15 cellular contexts compared by ENCODE assay signal in the genomic region with DNA sequence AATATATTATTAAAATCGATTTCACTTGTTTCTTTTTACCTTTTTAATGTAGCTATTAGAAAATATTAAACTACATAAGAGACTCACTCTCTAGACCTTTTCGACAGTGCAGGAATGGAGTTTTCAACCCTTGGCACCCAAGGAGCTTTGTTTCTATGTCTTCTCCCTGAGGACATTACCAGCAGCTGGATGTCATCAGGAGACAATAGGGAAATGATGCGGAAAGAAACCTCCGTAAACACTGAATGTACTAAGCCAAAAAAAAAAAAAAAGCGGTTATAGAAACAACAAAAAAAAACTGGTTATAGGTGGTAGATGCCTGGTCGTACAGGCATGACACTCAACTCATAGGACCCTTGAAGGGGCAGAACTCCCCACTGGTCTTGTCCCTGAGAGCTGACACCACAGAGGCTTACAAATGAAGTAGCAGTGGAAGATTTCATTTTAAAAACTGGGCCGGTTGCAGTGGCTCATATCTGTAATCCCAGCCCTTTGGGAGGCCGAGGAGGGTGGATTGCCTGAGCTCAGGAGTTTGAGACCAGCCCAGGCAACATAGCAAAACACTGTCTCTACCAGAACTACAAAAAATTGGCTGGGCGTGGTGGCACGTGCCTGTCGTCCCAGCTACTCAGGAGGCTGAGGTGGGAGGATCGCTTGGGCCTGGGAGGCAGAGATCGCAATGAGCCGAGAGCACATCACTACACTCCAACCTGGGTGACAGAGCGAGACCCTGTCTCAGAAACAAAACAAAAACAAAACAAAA. TPM values are rescaled to one million over a fixed set of nuclear protein-coding genes. Genes with fewer than 3 reads are reported as not detected.
DNase-seq lines count a peak whose midpoint lies in the region; ATAC-seq and TF ChIP-seq lines count a peak whose summit lies in the region.
"Had no signal": no experiment of that assay in that cellular context is flagged by ENCODE, and none has a peak within 500 bp of the region (broad histone marks: within the 10 kb centered on the region; RNA-seq: fewer than 3 reads in every experiment).

No MANE protein-coding gene starts in this region.

- H3K9me3 ChIP-seq in adipocyte (ENCODE audit: control insufficient read depth, low read length) (no peaks in the 10 kb centered on the region), transverse colon (no peaks in the 10 kb centered on the region)
- H3K9me3 ChIP-seq: SK-N-SH had no signal

- TF ChIP-seq EP300 in transverse colon (IDR thresholded peaks at IDR 0.05; ENCODE audit: low read depth), result no peak

- H3K4me3 ChIP-seq in adipocyte (ENCODE audit: low read length) (no peak overlapping the region), transverse colon (no peak overlapping the region)
- H3K4me3 ChIP-seq: skin epidermis had no signal

- peak; percentile 2 for ATAC-seq in left ventricle myocardium superior
- no peak for ATAC-seq in GM19328 (IDR thresholded peaks at IDR 0.05; ENCODE audit: unreplicated experiment)

- H3K4me1 ChIP-seq in adipocyte (ENCODE audit: control insufficient read depth, insufficient read depth, low read length), result peaks cover 26% of the 10 kb centered on the region
- H3K4me1 ChIP-seq in transverse colon, result peaks cover 7 to 56% (median 29%) of the 10 kb centered on the region in 4 donors

- in situ Hi-C loops in transverse colon (cut with MboI; ENCODE audit: low pct_ligation_motif_present in 1 of 4, low pct_unique_long_range_greater_than_20kb in 1 of 4, low sequenced_read_pairs in 3 of 4), result no loop called here

- H3K4me3 Mint-ChIP-seq in progenitor cell of endocrine pancreas (ENCODE audit: low read depth), result no peak overlapping the region
- H3K4me3 Mint-ChIP-seq: memory B cell had no signal

- TF ChIP-seq CTCF in transverse colon (IDR thresholded peaks at IDR 0.05) (no peak), progenitor cell of endocrine pancreas (IDR thresholded peaks at IDR 0.05; ENCODE audit: unreplicated experiment) (no peak)

- H3K9ac ChIP-seq in adipocyte (ENCODE audit: low read length), result peak overlapping the region; percentile 41
- H3K9ac ChIP-seq: SK-N-SH had no signal

- peaks cover 12% of the 10 kb centered on the region for H3K4me1 Mint-ChIP-seq in progenitor cell of endocrine pancreas (ENCODE audit: low read depth)

- H3K27me3 ChIP-seq in adipocyte (replicated peaks; ENCODE audit: control insufficient read depth, insufficient read depth, low read length), result no peaks in the 10 kb centered on the region
- H3K27me3 ChIP-seq in transverse colon, result no peaks in the 10 kb centered on the region

- H3K27ac ChIP-seq in transverse colon, result peak overlapping the region in 3 of 4 donors; percentile 14 to 88 (median 85)

- no peak overlapping the region for H3K27ac Mint-ChIP-seq in progenitor cell of endocrine pancreas
- H3K27ac Mint-ChIP-seq: memory B cell had no signal

- no peaks in the 10 kb centered on the region for H3K9me3 Mint-ChIP-seq in progenitor cell of endocrine pancreas (ENCODE audit: low read depth)
- H3K9me3 Mint-ChIP-seq: memory B cell had no signal

- intact Hi-C loops in left ventricle myocardium superior (cut with micrococcal nuclease), result no loop called here
- intact Hi-C loops in transverse colon (cut with DNase I; ENCODE audit: low total_unique reads), result no loop called here

- H3K27me3 Mint-ChIP-seq in progenitor cell of endocrine pancreas, result no peaks in the 10 kb centered on the region
- H3K27me3 Mint-ChIP-seq: memory B cell had no signal

- H3K36me3 Mint-ChIP-seq in progenitor cell of endocrine pancreas (ENCODE audit: insufficient read depth), result no peaks in the 10 kb centered on the region

- H3K36me3 ChIP-seq in adipocyte (ENCODE audit: control insufficient read depth, insufficient read depth, low read length, severe bottlenecking), result no peaks in the 10 kb centered on the region
- H3K36me3 ChIP-seq in transverse colon, result no peaks in the 10 kb centered on the region

- no peak for TF ChIP-seq POLR2A in transverse colon (IDR thresholded peaks at IDR 0.05)

- DNase-seq in NCI-H1694 treated with DMSO at 0.1 percent for 48 hours (lab: John Stamatoyannopoulos, UW) (peak; percentile 11), NCI-H1694 (lab: John Stamatoyannopoulos, UW) (no peak), adipocyte (ENCODE audit: low read depth) (no peak), left ventricle myocardium superior (peak; percentile 58), transverse colon (no peak), progenitor cell of endocrine pancreas (ENCODE audit: low spot score, unreplicated experiment) (no peak), amygdala (lab: John Stamatoyannopoulos, UW) (no peak)
- DNase-seq: activated gamma-delta T cell treated with Interleukin-2 at 50 U/mL for 16 hours; foreskin melanocyte; H7; SK-N-SH; stimulated activated naive CD4-positive, alpha-beta T cell had no signal

- 79 to 82% methylated on average over 12 to 15 of the region's 15 CpGs for WGBS in transverse colon (ENCODE audit: low coverage in 1 of 2), 2 donors

RNA-seq across cellular contexts. Expression of a gene that starts 23.8 kb away (rescaled TPM):
- total RNA-seq in left ventricle myocardium superior (84.5 TPM), transverse colon (100 to 1,000 TPM in 1 of 4 donors, 10 to 100 TPM in 3; 65.1 to 142 (median 82.8) TPM), progenitor cell of endocrine pancreas (55.8 and 61.0 TPM in 2 replicates)

RNA-seq across cellular contexts. Expression of a gene that starts 24.3 kb away (rescaled TPM):
- 42.3 TPM for total RNA-seq in left ventricle myocardium superior
- total RNA-seq in transverse colon, result 100 to 1,000 TPM in 3 of 4 donors, 10 to 100 TPM in 1; 62.9 to 400 (median 137) TPM
- total RNA-seq in progenitor cell of endocrine pancreas, result 142 and 143 TPM in 2 replicates

RNA-seq across cellular contexts. Expression of a gene that starts 54.7 kb away (rescaled TPM):
- total RNA-seq in left ventricle myocardium superior (3.6 TPM), transverse colon (10 to 100 TPM; 21.0 to 84.2 (median 24.4) TPM), progenitor cell of endocrine pancreas (8.0 and 10.2 TPM in 2 replicates)

Comparison
In these comparisons a context has a peak if more than half of its experiments do, and no peak if none do; other contexts are left out.
1. DNase-seq: peak in NCI-H1694 treated with DMSO at 0.1 percent for 48 hours (single experiment) and left ventricle myocardium superior (single experiment); none in NCI-H1694 (single experiment), adipocyte (single experiment), transverse colon (single experiment), progenitor cell of endocrine pancreas (single experiment) and amygdala (0 of 56).